In the genomic region with DNA sequence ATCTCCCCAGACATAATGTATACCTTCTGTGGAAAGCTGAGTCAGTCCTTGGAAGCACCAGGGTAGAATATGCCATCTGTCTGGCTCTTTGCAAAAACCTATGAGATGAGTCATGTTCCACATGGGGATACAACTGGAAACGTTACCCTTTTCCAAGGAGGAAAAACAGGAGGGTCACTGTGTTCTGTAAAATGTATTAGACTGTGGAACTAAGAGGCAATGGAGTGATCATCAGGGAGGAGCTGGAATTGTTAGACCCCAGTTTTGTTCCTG, we compare ENCODE assay signal across 11 cellular contexts. TPM values are rescaled to one million over a fixed set of nuclear protein-coding genes. Genes with fewer than 3 reads are reported as not detected.
DNase-seq lines count a peak whose midpoint lies in the region; ATAC-seq and TF ChIP-seq lines count a peak whose summit lies in the region.
"Had no signal": no experiment of that assay in that cellular context is flagged by ENCODE, and none has a peak within 500 bp of the region (broad histone marks: within the 10 kb centered on the region; RNA-seq: fewer than 3 reads in every experiment).

No MANE protein-coding gene starts in this region.

- H3K27me3 ChIP-seq in prostate gland (replicated peaks; ENCODE audit: insufficient read depth), result no peaks in the 10 kb centered on the region

- H3K36me3 ChIP-seq in prostate gland, result peaks cover 25 to 32% of the 10 kb centered on the region in 2 donors

- intact Hi-C loops in prostate gland (cut with DNase I), result no loop called here

- H3K9me3 ChIP-seq in prostate gland, result no peaks in the 10 kb centered on the region

- ATAC-seq in GM21515 (IDR thresholded peaks at IDR 0.05; ENCODE audit: unreplicated experiment) (no peak), HG02642 (IDR thresholded peaks at IDR 0.05; ENCODE audit: poor library complexity, unreplicated experiment) (no peak)

- DNase-seq in DMS 273 (lab: John Stamatoyannopoulos, UW; ENCODE audit: unreplicated experiment) (peak; percentile 100), RKO (ENCODE audit: low spot score) (peak; percentile 29), epithelial cell of esophagus (ENCODE audit: low read depth) (peak; percentile 44), renal cortical epithelial cell (ENCODE audit: low read depth) (peak; percentile 53), activated gamma-delta T cell treated with Interleukin-2 at 50 U/mL for 16 hours (no peak), prostate gland (ENCODE audit: low spot score) (no peak)
- DNase-seq: activated T-cell treated with anti-CD3 and anti-CD28 coated beads for 4 hours, cortex of kidney had no signal

- H3K4me1 ChIP-seq in prostate gland (replicated peaks), result no peaks in the 10 kb centered on the region
- H3K4me1 ChIP-seq: parathyroid adenoma had no signal

- WGBS in prostate gland, result 24% methylated on average over 1 of the region's 1 CpG

- H3K4me3 ChIP-seq in epithelial cell of esophagus (ENCODE audit: low read length) (no peak overlapping the region), prostate gland (no peak overlapping the region)

- H3K27ac ChIP-seq in prostate gland, result no peak overlapping the region
- H3K27ac ChIP-seq: parathyroid adenoma had no signal

- TF ChIP-seq POLR2A in prostate gland (IDR thresholded peaks at IDR 0.05), result no peak

- TF ChIP-seq CTCF in epithelial cell of esophagus (IDR thresholded peaks at IDR 0.05; ENCODE audit: insufficient read depth, low read depth, low read length, missing control alignments), result no peak
- TF ChIP-seq CTCF in prostate gland (IDR thresholded peaks at IDR 0.05), result no peak

RNA-seq across cellular contexts. Expression of a gene that starts 16.1 kb away (rescaled TPM):
- total RNA-seq in renal cortical epithelial cell, result 181 and 257 TPM in 2 replicates
- 100 to 1,000 TPM in 1 of 2 donors, 10 to 100 TPM in 1; 96.1 to 116 TPM for total RNA-seq in prostate gland

RNA-seq across cellular contexts. Expression of a gene that starts 40.1 kb away (rescaled TPM):
- 67.4 and 95.5 TPM in 2 replicates for total RNA-seq in renal cortical epithelial cell
- total RNA-seq in prostate gland, result 10 to 100 TPM; 40.2 to 96.7 TPM

RNA-seq across cellular contexts. Expression of a gene that starts 43.7 kb away (rescaled TPM):
- 10.1 and 32.3 TPM in 2 replicates for total RNA-seq in renal cortical epithelial cell
- total RNA-seq in prostate gland, result 10 to 100 TPM; 30.1 to 46.4 TPM

RNA-seq across cellular contexts. Expression of a gene that starts 48.4 kb away (rescaled TPM):
- total RNA-seq in renal cortical epithelial cell (75.6 and 82.8 TPM in 2 replicates), prostate gland (10 to 100 TPM; 49.4 to 52.7 TPM)

Comparison
In these comparisons a context has a peak if more than half of its experiments do, and no peak if none do; other contexts are left out.
1. DNase-seq: peak in DMS 273 (single experiment), RKO (single experiment), epithelial cell of esophagus (single experiment) and renal cortical epithelial cell (single experiment); none in activated gamma-delta T cell treated with Interleukin-2 at 50 U/mL for 16 hours (single experiment) and prostate gland (single experiment).